9 cellular contexts compared by ENCODE assay signal in the genomic region with DNA sequence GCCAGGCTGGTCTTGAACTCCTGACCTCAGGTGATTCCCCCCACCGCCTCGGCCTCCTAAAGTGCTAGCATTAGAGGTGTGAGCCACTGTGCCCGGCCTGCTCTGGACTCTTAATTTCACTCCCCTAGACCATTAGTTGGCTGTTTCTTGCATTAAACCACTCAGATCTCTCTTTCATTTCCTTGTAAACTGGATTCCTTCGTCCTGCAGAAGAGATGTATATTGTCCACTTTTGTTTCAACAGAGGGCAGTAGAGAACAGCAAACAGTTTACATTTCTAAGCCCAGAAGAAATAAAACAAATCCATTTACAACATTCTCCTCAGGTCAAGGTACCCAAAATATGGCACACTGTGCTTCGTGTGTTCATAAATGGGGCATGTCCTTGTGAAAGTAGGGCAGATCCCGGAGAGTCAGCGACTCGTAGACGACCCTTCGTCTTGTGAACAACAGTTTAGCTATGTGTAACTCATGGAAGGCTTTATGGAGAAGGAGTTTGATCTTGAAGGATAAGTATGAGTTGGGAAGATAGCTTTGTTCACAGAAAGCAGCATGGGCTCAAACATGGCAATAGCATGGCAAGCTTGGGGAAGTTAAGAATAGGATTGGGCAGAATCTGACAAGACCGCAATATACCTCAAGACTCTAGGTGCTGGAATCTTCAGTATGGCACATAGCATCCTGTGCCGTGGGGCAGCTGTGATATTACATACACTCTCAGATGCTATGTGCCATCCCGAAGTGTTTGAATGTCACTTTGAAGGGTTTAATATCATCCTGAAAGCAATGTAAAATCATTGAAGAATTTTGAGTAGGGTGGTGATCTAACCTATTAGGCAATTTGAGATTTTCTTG. TPM values are rescaled to one million over a fixed set of nuclear protein-coding genes. Genes with fewer than 3 reads are reported as not detected.
A peak's percentile ranks its signal among the peaks of the same experiment; 100 is the strongest.
DNase-seq lines count a peak whose midpoint lies in the region; ATAC-seq, FAIRE-seq and TF ChIP-seq lines count a peak whose summit lies in the region.
"Not testable (repeated sequence)": the region's sequence is repeated elsewhere in the genome, so short reads cannot be mapped to it uniquely, and the experiment has no call there.
"Had no signal": no experiment of that assay in that cellular context is flagged by ENCODE, and none has a peak within 500 bp of the region (broad histone marks: within the 10 kb centered on the region; RNA-seq: fewer than 3 reads in every experiment).

No MANE protein-coding gene starts in this region.

- not testable (repeated sequence) for TF ChIP-seq EP300 in K562 (IDR thresholded peaks at IDR 0.05; ENCODE audit: low read length); transverse colon (IDR thresholded peaks at IDR 0.05; ENCODE audit: low read depth)

- ATAC-seq in GM19467 (IDR thresholded peaks at IDR 0.05; ENCODE audit: unreplicated experiment) (peak; percentile 47), K562 (peak; percentile 84)

- H3K36me3 ChIP-seq in K562 (ENCODE audit: control insufficient read depth, insufficient read depth, low read length); transverse colon: not testable (repeated sequence)

- TF ChIP-seq RAD21 in K562 (CRISPR knock-in tag; conservative IDR thresholded peaks at IDR 0.05 in 1 of 2, IDR thresholded peaks at IDR 0.05 in 1 of 2), result peak; percentile 98

- not testable (repeated sequence) for H3K79me2 ChIP-seq in K562 (ENCODE audit: control insufficient read depth, insufficient read depth, low read length)

- intact Hi-C loops in K562 (cut with micrococcal nuclease), result loop anchor here (1.0 to 5.0 kb wide), 3 partner anchors 35 to 91 kb away; no protein-coding TSS in a partner anchor
- intact Hi-C loops in transverse colon (cut with DNase I; ENCODE audit: low total_unique reads), result not testable (repeated sequence)

- H3K9me1 ChIP-seq in K562 (ENCODE audit: control insufficient read depth, insufficient read depth, low read length), result not testable (repeated sequence)

- TF ChIP-seq POLR2A in K562 (conservative IDR thresholded peaks at IDR 0.05); transverse colon (IDR thresholded peaks at IDR 0.05): not testable (repeated sequence)

- not testable (repeated sequence) for H3K4me3 ChIP-seq in K562, transverse colon

- WGBS in K562 (ENCODE audit: insufficient coverage, low coverage, missing lambda C conversion rate), result 31% methylated on average over 11 of the region's 13 CpGs
- WGBS in transverse colon (ENCODE audit: low coverage in 1 of 2), 2 donors, result 39% methylated on average over 12 of the region's 13 CpGs; no CpG with 5 or more reads in 1 of the 2 donors

- peak overlapping the region; percentile 56 for H3K4me2 ChIP-seq in K562 (ENCODE audit: insufficient read depth, low read length)

- not testable (repeated sequence) for H3K9me3 ChIP-seq in K562 (replicated peaks; ENCODE audit: control insufficient read depth, insufficient read depth, low read depth, low read length); transverse colon

- H4K20me1 ChIP-seq in K562 (replicated peaks; ENCODE audit: control insufficient read depth, insufficient read depth, low read length), result not testable (repeated sequence)

- in situ Hi-C loops in Caki2 (cut with HindIII; ENCODE audit: low pct_unique_long_range_greater_than_20kb, low sequenced_read_pairs), result not testable (repeated sequence)
- in situ Hi-C loops in K562 (cut with MboI) (loop anchor here (5.0 kb wide), 1 partner anchor 95 kb away; no protein-coding TSS in a partner anchor), transverse colon (cut with MboI; ENCODE audit: low pct_ligation_motif_present in 1 of 4, low pct_unique_long_range_greater_than_20kb in 1 of 4, low sequenced_read_pairs in 3 of 4) (loop anchor here in 3 of 4 donors (25.0 kb wide), 1 partner anchor 90 kb away; a partner anchor contains a TSS)

- not testable (repeated sequence) for H3K27me3 ChIP-seq in K562 (ENCODE audit: control insufficient read depth in 2 of 2, insufficient read depth in 2 of 2, low read length in 2 of 2)
- peaks cover 11% of the 10 kb centered on the region for H3K27me3 ChIP-seq in transverse colon

- not testable (repeated sequence) for BruUV-seq in K562 (replicated peaks; lab: Mats Ljungman, UMichigan)

- peak overlapping the region; percentile 81 for H2AFZ ChIP-seq in K562 (ENCODE audit: low read depth, low read length)

- CTCF ChIA-PET in K562 (lab: Yijun Ruan, JAX; ENCODE audit: low intra/inter-chr PET ratio), result interaction anchor here (0.7 to 1.6 kb wide), 3 partner anchors 91 to 437 kb away, joined by 4 to 9 read pairs (median 4); no protein-coding TSS in a partner anchor

- TF ChIP-seq CTCF in K562 (IDR thresholded peaks at IDR 0.05 in 2 of 3, conservative IDR thresholded peaks at IDR 0.05 in 1 of 3; ENCODE audit: insufficient read depth in 2 of 3, low read depth in 1 of 3, low read length in 3 of 3) (peak; percentile 56 to 80 (median 72); a peak in 5 of 6 replicates), transverse colon (IDR thresholded peaks at IDR 0.05) (peak in 4 of 5 experiments; percentile 15 to 30 (median 26))

- not testable (repeated sequence) for H3K4me1 ChIP-seq in K562 (replicated peaks in 1 of 2; ENCODE audit: control insufficient read depth in 2 of 2, insufficient read depth in 2 of 2, low read length in 2 of 2); transverse colon

- H3K9ac ChIP-seq in K562 (ENCODE audit: insufficient read depth in 1 of 2, low read depth in 2 of 2, low read length in 2 of 2), result 0 out of 4 replicates have a peak overlapping the region, but pooled peaks of 1 of the 2 experiments have one; percentile 3

- POLR2A ChIA-PET in K562 (lab: Yijun Ruan, JAX), result not testable (repeated sequence)

- H3K27ac ChIP-seq in K562 (ENCODE audit: extremely low read depth, low read depth, low read length); transverse colon: not testable (repeated sequence)

- FAIRE-seq in K562 (lab: Jason Lieb, UNC), result peak; percentile 65

- DNase-seq in Caki2 (ENCODE audit: low read depth) (peak; percentile 46), MV-4-11 (lab: John Stamatoyannopoulos, UW) (peak; percentile 67), RPMI8226 (peak; percentile 43), K562 (ENCODE audit: extremely low read depth in 1 of 4, low spot score in 3 of 4) (peak in 3 of 4 experiments; percentile 8 to 68 (median 13)), globus pallidus (ENCODE audit: low spot score) (peak; percentile 38), middle frontal gyrus (ENCODE audit: extremely low spot score, low spot score) (peak; percentile 4)
- DNase-seq in transverse colon, result not testable (repeated sequence)

RNA-seq across cellular contexts. Expression of a gene that starts 15.2 kb away (rescaled TPM):
- total RNA-seq in Caki2 (2014; rRNA removed; shearing (Covaris generic); ENCODE audit: low replicate concordance), result not detected in 2 replicates
- 6.8 and 7.4 TPM in 2 replicates for total RNA-seq in K562 (2011; cell fraction: chromatin; rRNA removed; ENCODE audit: low replicate concordance)
- 5.1 and 7.0 TPM in 2 replicates for total RNA-seq in K562 (2011; cell fraction: nucleolus; rRNA removed)
- 7.6 and 9.9 TPM in 2 replicates for total RNA-seq in K562 (2011; cell fraction: nucleoplasm; rRNA removed)
- total RNA-seq in K562 (2014; rRNA removed), result 1.6 and 3.1 TPM in 2 replicates
- total RNA-seq in K562 (2014; rRNA removed; fragmentation: Illumina TruSeq; extraction: Trizol), result 3.1 and 3.3 TPM in 2 replicates
- 1.7 and 2.0 TPM in 2 replicates for total RNA-seq in K562 (2015; rRNA removed; fragmentation: Illumina TruSeq; extraction: Trizol)
- 2.4 and 3.1 TPM in 2 replicates for total RNA-seq in K562 (2021)
- 4.0 and 14.5 TPM in 2 replicates for polyA plus RNA-seq in K562 (2011; rRNA removed)
- 4.3 and 14.1 TPM in 2 replicates for polyA plus RNA-seq in K562 (2011; cell fraction: cytosol; rRNA removed)
- 10.8 and 35.5 TPM in 2 replicates for polyA plus RNA-seq in K562 (2011; cell fraction: nucleus; rRNA removed)
- 14.5 and 18.1 TPM in 2 replicates for polyA plus RNA-seq in K562 (2012)
- polyA plus RNA-seq in K562 (2014; fragmentation: Illumina TruSeq; extraction: Trizol), result 3.9 and 4.1 TPM in 2 replicates
- polyA plus RNA-seq in K562 (2014; fragmentation: Nextera tagmentation; extraction: Ambion mirVana), result 1 to 10 TPM; 6.4 to 8.9 TPM
- polyA plus RNA-seq in K562 (2014; rRNA removed), result 3.3 and 4.1 TPM in 2 replicates
- 3.1 and 8.7 TPM in 2 replicates for polyA minus RNA-seq in K562 (2011; rRNA and poly(A)+ RNA removed)
- polyA minus RNA-seq in K562 (2011; cell fraction: cytosol; rRNA and poly(A)+ RNA removed), result 0.86 and 1.5 TPM in 2 replicates
- 2.6 and 9.2 TPM in 2 replicates for polyA minus RNA-seq in K562 (2011; cell fraction: nucleus; rRNA and poly(A)+ RNA removed)
- 10 to 100 TPM in 3 of 4 donors, not detected in 1; 12.4 to 17.6 (median 12.7) TPM for total RNA-seq in transverse colon

RNA-seq across cellular contexts. Expression of a gene that starts 16.8 kb away (rescaled TPM):
- not detected in 2 replicates for total RNA-seq in Caki2 (2014; rRNA removed; shearing (Covaris generic); ENCODE audit: low replicate concordance)
- total RNA-seq in K562 (2011; cell fraction: chromatin; rRNA removed; ENCODE audit: low replicate concordance), result 1.4 and 2.2 TPM in 2 replicates
- total RNA-seq in K562 (2011; cell fraction: nucleolus; rRNA removed), result 1.3 and 2.0 TPM in 2 replicates
- 2.4 and 2.8 TPM in 2 replicates for total RNA-seq in K562 (2011; cell fraction: nucleoplasm; rRNA removed)
- 0.08 and 0.18 TPM in 2 replicates for total RNA-seq in K562 (2014; rRNA removed)
- total RNA-seq in K562 (2014; rRNA removed; fragmentation: Illumina TruSeq; extraction: Trizol), result 0.40 and 0.54 TPM in 2 replicates
- total RNA-seq in K562 (2015; rRNA removed; fragmentation: Illumina TruSeq; extraction: Trizol), result 0.19 and 0.36 TPM in 2 replicates
- 0.11 and 0.49 TPM in 2 replicates for total RNA-seq in K562 (2021)
- polyA plus RNA-seq in K562 (2011; rRNA removed), result 0.87 and 1.1 TPM in 2 replicates
- polyA plus RNA-seq in K562 (2011; cell fraction: cytosol; rRNA removed), result 0.18 and 0.25 TPM in 2 replicates
- 0.95 and 1.6 TPM in 2 replicates for polyA plus RNA-seq in K562 (2011; cell fraction: nucleus; rRNA removed)
- 0.55 and 1.00 TPM in 2 replicates for polyA plus RNA-seq in K562 (2012)
- 0.27 and 0.35 TPM in 2 replicates for polyA plus RNA-seq in K562 (2014; fragmentation: Illumina TruSeq; extraction: Trizol)
- under 1 TPM; 0.41 TPM for polyA plus RNA-seq in K562 (2014; fragmentation: Nextera tagmentation; extraction: Ambion mirVana)
- polyA plus RNA-seq in K562 (2014; rRNA removed), result 0.27 and 0.36 TPM in 2 replicates
- polyA minus RNA-seq in K562 (2011; rRNA and poly(A)+ RNA removed), result 1.1 and 1.4 TPM in 2 replicates
- not detected in 2 replicates for polyA minus RNA-seq in K562 (2011; cell fraction: cytosol; rRNA and poly(A)+ RNA removed)
- 0.94 and 2.4 TPM in 2 replicates for polyA minus RNA-seq in K562 (2011; cell fraction: nucleus; rRNA and poly(A)+ RNA removed)
- 1 to 10 TPM in 1 of 4 donors, not detected in 3; 2.0 TPM for total RNA-seq in transverse colon
- total RNA-seq: activated CD4-positive, alpha-beta memory T cell treated with anti-CD3 and anti-CD28 coated beads, Interleukin-2, amount 10 ng/mL, durations not matched to agents 7 days and 5 days had no signal

RNA-seq across cellular contexts. Expression of a gene that starts 59.3 kb away (rescaled TPM):
- total RNA-seq in Caki2 (2014; rRNA removed; shearing (Covaris generic); ENCODE audit: low replicate concordance), result not detected in 2 replicates
- 0.60 and 0.76 TPM in 2 replicates for total RNA-seq in K562 (2011; cell fraction: chromatin; rRNA removed; ENCODE audit: low replicate concordance)
- 0.53 and 1.2 TPM in 2 replicates for total RNA-seq in K562 (2011; cell fraction: nucleolus; rRNA removed)
- 0.88 and 2.4 TPM in 2 replicates for total RNA-seq in K562 (2011; cell fraction: nucleoplasm; rRNA removed)
- total RNA-seq in K562 (2014; rRNA removed) (0.09 and 1.0 TPM in 2 replicates), K562 (2014; rRNA removed; fragmentation: Illumina TruSeq; extraction: Trizol) (0.29 and 0.41 TPM in 2 replicates), K562 (2015; rRNA removed; fragmentation: Illumina TruSeq; extraction: Trizol) (0.36 and 0.45 TPM in 2 replicates), K562 (2021) (0.35 and 0.40 TPM in 2 replicates), transverse colon (10 to 100 TPM in 1 of 4 donors, 1 to 10 TPM in 1, under 1 TPM in 1, not detected in 1; 0.41 to 13.1 (median 7.0) TPM)
- polyA plus RNA-seq in K562 (2011; rRNA removed) (0.45 and 0.53 TPM in 2 replicates), K562 (2014; fragmentation: Illumina TruSeq; extraction: Trizol) (0.55 and 0.68 TPM in 2 replicates), K562 (2014; fragmentation: Nextera tagmentation; extraction: Ambion mirVana) (under 1 TPM; 0.44 to 0.84 TPM), K562 (2014; rRNA removed) (0.49 and 0.93 TPM in 2 replicates)
- 0.63 and 0.78 TPM in 2 replicates for polyA plus RNA-seq in K562 (2011; cell fraction: cytosol; rRNA removed)
- 0.41 and 0.48 TPM in 2 replicates for polyA plus RNA-seq in K562 (2011; cell fraction: nucleus; rRNA removed)
- polyA plus RNA-seq in K562 (2012), result 0.98 and 8.8 TPM in 2 replicates
- 0.18 TPM in 2 replicates for polyA minus RNA-seq in K562 (2011; rRNA and poly(A)+ RNA removed)
- not detected in 2 replicates for polyA minus RNA-seq in K562 (2011; cell fraction: cytosol; rRNA and poly(A)+ RNA removed)
- polyA minus RNA-seq in K562 (2011; cell fraction: nucleus; rRNA and poly(A)+ RNA removed), result 0.27 and 0.44 TPM in 2 replicates
- total RNA-seq: activated CD4-positive, alpha-beta memory T cell treated with anti-CD3 and anti-CD28 coated beads, Interleukin-2, amount 10 ng/mL, durations not matched to agents 7 days and 5 days had no signal
